23 cellular contexts compared by ENCODE assay signal in genomic region chr5:128586848-128587247, GRCh38. TPM values are rescaled to one million over a fixed set of nuclear protein-coding genes. Genes with fewer than 3 reads are reported as not detected.
"Had no signal": no experiment of that assay in that cellular context is flagged by ENCODE, and none has a peak within 500 bp of the region (broad histone marks: within the 10 kb centered on the region; RNA-seq: fewer than 3 reads in every experiment).

No MANE protein-coding gene starts in this region.

- H3K36me3 Mint-ChIP-seq: IgD-negative memory B cell had no signal

- H3K27me3 Mint-ChIP-seq: IgD-negative memory B cell had no signal

- H3K4me1 Mint-ChIP-seq: IgD-negative memory B cell had no signal

- H3K27ac ChIP-seq: KMS-11, SJSA1, SK-N-MC had no signal

- H3K9me3 ChIP-seq: SJSA1 had no signal

- H3K27ac Mint-ChIP-seq: IgD-negative memory B cell had no signal

- DNase-seq: Kasumi-1, MM.1S, NCI-H1092 treated with DMSO at 0.1 percent for 48 hours, NCI-H1436, NCI-H187, NCI-H2029, NCI-H2081 treated with DMSO at 0.1 percent for 48 hours, NCI-H2171, NCI-H226, NCI-H446, NCI-H510A, NCI-H524 treated with DMSO at 0.1 percent for 48 hours, NCI-H69, NCI-H774, Right ventricle myocardium superior, RPMI8226, SIG-M5 had no signal

- H3K4me1 ChIP-seq: SJSA1 had no signal

- H3K27me3 ChIP-seq: SJSA1 had no signal

- ATAC-seq: HepG2, K562 had no signal

- H3K36me3 ChIP-seq: SJSA1 had no signal

- H3K9ac ChIP-seq: KMS-11 had no signal

- H3K4me3 ChIP-seq: K562, SJSA1, SK-N-MC had no signal

- H3K4me3 Mint-ChIP-seq: IgD-negative memory B cell had no signal

RNA-seq across cellular contexts. Expression of gene FBN2, which starts 48.8 kb away (rescaled TPM):
- total RNA-seq: HepG2 had no signal
